2 cellular contexts compared by ENCODE assay signal in the genomic region with DNA sequence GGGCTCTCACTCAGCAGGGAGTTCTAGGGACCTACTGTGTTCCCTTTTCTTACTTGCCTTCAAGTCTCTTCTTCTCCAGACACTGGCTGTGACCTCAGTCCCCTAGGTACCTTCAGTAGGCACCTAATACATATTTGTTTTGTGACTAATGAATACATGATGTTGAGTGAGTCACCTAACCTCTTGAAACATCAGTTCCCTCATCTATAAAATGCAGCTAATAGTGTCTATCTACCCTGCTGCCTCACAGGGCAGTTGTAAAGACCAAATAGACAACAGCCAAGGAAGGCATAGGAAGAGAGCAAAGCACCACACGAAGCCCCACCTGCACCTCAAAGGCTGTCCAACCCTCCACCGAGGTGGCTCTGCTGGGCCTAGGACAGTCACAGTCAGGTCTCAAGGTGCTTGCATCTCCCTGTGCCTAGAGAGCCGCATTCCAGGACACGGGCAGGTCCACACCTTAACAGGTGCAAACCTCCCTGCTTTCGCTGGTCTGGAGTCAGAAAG.
A peak's percentile ranks its signal among the peaks of the same experiment; 100 is the strongest.
TF ChIP-seq lines count a peak whose summit lies in the region.

No MANE protein-coding gene starts in this region.

TF ChIP-seq in HCT116, 20 proteins besides CTCF, POLR2A, EP300 and RAD21:
- TF ChIP-seq TCF7L2 (IDR thresholded peaks at IDR 0.05; ENCODE audit: borderline replicate concordance, extremely low read depth, insufficient read depth, insufficient read length) (no peak), FOSL1 (IDR thresholded peaks at IDR 0.05; ENCODE audit: low read depth) (peak; percentile 93), JUND (IDR thresholded peaks at IDR 0.05) (peak; percentile 91), CEBPB (IDR thresholded peaks at IDR 0.05; ENCODE audit: low read depth) (peak; percentile 19; the same call in 1 of the 2 replicates), ZNF274 (IDR thresholded peaks at IDR 0.05; ENCODE audit: low read depth, low read length) (no peak), SP1 (IDR thresholded peaks at IDR 0.05; ENCODE audit: low read depth) (peak; percentile 66), POLR2AphosphoS5 (IDR thresholded peaks at IDR 0.05; ENCODE audit: low read depth, low read length) (no peak), ELF1 (IDR thresholded peaks at IDR 0.05; ENCODE audit: borderline replicate concordance, low read depth) (no peak), EGR1 (IDR thresholded peaks at IDR 0.05; ENCODE audit: low read depth) (no peak), ZFX (IDR thresholded peaks at IDR 0.05) (no peak), CBX3 (IDR thresholded peaks at IDR 0.05; ENCODE audit: low read depth) (peak; percentile 71; the same call in 1 of the 2 replicates), EZH2 (IDR thresholded peaks at IDR 0.05) (no peak), SRF (IDR thresholded peaks at IDR 0.05; ENCODE audit: low read depth) (no peak), EZH2phosphoT487 (IDR thresholded peaks at IDR 0.05; ENCODE audit: borderline replicate concordance) (no peak), YY1 (IDR thresholded peaks at IDR 0.05; ENCODE audit: extremely low read depth, insufficient replicate concordance, low read depth, low read length) (no peak), SIN3A (IDR thresholded peaks at IDR 0.05; ENCODE audit: low read depth) (no peak)
- TF ChIP-seq, protein P1, sequence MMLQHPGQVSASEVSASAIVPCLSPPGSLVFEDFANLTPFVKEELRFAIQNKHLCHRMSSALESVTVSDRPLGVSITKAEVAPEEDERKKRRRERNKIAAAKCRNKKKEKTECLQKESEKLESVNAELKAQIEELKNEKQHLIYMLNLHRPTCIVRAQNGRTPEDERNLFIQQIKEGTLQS (IDR thresholded peaks at IDR 0.05) = no peak
- TF ChIP-seq, protein P2, sequence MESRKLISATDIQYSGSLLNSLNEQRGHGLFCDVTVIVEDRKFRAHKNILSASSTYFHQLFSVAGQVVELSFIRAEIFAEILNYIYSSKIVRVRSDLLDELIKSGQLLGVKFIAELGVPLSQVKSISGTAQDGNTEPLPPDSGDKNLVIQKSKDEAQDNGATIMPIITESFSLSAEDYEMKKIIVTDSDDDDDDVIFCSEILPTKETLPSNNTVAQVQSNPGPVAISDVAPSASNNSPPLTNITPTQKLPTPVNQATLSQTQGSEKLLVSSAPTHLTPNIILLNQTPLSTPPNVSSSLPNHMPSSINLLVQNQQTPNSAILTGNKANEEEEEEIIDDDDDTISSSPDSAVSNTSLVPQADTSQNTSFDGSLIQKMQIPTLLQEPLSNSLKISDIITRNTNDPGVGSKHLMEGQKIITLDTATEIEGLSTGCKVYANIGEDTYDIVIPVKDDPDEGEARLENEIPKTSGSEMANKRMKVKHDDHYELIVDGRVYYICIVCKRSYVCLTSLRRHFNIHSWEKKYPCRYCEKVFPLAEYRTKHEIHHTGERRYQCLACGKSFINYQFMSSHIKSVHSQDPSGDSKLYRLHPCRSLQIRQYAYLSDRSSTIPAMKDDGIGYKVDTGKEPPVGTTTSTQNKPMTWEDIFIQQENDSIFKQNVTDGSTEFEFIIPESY (IDR thresholded peaks at IDR 0.05; ENCODE audit: extremely low read depth, insufficient replicate concordance, low read length) = no peak
- TF ChIP-seq, protein P3, sequence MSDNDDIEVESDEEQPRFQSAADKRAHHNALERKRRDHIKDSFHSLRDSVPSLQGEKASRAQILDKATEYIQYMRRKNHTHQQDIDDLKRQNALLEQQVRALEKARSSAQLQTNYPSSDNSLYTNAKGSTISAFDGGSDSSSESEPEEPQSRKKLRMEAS (IDR thresholded peaks at IDR 0.05) = peak; percentile 27; the same call in 1 of the 2 replicates
- TF ChIP-seq, protein P4, sequence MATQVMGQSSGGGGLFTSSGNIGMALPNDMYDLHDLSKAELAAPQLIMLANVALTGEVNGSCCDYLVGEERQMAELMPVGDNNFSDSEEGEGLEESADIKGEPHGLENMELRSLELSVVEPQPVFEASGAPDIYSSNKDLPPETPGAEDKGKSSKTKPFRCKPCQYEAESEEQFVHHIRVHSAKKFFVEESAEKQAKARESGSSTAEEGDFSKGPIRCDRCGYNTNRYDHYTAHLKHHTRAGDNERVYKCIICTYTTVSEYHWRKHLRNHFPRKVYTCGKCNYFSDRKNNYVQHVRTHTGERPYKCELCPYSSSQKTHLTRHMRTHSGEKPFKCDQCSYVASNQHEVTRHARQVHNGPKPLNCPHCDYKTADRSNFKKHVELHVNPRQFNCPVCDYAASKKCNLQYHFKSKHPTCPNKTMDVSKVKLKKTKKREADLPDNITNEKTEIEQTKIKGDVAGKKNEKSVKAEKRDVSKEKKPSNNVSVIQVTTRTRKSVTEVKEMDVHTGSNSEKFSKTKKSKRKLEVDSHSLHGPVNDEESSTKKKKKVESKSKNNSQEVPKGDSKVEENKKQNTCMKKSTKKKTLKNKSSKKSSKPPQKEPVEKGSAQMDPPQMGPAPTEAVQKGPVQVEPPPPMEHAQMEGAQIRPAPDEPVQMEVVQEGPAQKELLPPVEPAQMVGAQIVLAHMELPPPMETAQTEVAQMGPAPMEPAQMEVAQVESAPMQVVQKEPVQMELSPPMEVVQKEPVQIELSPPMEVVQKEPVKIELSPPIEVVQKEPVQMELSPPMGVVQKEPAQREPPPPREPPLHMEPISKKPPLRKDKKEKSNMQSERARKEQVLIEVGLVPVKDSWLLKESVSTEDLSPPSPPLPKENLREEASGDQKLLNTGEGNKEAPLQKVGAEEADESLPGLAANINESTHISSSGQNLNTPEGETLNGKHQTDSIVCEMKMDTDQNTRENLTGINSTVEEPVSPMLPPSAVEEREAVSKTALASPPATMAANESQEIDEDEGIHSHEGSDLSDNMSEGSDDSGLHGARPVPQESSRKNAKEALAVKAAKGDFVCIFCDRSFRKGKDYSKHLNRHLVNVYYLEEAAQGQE (IDR thresholded peaks at IDR 0.05; ENCODE audit: low read depth) = no peak

TF ChIP-seq in HepG2, 621 proteins besides CTCF, POLR2A, EP300 and RAD21 (continues in another document):
- TF ChIP-seq ZNF570 (CRISPR knock-in tag; IDR thresholded peaks at IDR 0.05; ENCODE audit: borderline replicate concordance) = no peak
- TF ChIP-seq, protein P5, sequence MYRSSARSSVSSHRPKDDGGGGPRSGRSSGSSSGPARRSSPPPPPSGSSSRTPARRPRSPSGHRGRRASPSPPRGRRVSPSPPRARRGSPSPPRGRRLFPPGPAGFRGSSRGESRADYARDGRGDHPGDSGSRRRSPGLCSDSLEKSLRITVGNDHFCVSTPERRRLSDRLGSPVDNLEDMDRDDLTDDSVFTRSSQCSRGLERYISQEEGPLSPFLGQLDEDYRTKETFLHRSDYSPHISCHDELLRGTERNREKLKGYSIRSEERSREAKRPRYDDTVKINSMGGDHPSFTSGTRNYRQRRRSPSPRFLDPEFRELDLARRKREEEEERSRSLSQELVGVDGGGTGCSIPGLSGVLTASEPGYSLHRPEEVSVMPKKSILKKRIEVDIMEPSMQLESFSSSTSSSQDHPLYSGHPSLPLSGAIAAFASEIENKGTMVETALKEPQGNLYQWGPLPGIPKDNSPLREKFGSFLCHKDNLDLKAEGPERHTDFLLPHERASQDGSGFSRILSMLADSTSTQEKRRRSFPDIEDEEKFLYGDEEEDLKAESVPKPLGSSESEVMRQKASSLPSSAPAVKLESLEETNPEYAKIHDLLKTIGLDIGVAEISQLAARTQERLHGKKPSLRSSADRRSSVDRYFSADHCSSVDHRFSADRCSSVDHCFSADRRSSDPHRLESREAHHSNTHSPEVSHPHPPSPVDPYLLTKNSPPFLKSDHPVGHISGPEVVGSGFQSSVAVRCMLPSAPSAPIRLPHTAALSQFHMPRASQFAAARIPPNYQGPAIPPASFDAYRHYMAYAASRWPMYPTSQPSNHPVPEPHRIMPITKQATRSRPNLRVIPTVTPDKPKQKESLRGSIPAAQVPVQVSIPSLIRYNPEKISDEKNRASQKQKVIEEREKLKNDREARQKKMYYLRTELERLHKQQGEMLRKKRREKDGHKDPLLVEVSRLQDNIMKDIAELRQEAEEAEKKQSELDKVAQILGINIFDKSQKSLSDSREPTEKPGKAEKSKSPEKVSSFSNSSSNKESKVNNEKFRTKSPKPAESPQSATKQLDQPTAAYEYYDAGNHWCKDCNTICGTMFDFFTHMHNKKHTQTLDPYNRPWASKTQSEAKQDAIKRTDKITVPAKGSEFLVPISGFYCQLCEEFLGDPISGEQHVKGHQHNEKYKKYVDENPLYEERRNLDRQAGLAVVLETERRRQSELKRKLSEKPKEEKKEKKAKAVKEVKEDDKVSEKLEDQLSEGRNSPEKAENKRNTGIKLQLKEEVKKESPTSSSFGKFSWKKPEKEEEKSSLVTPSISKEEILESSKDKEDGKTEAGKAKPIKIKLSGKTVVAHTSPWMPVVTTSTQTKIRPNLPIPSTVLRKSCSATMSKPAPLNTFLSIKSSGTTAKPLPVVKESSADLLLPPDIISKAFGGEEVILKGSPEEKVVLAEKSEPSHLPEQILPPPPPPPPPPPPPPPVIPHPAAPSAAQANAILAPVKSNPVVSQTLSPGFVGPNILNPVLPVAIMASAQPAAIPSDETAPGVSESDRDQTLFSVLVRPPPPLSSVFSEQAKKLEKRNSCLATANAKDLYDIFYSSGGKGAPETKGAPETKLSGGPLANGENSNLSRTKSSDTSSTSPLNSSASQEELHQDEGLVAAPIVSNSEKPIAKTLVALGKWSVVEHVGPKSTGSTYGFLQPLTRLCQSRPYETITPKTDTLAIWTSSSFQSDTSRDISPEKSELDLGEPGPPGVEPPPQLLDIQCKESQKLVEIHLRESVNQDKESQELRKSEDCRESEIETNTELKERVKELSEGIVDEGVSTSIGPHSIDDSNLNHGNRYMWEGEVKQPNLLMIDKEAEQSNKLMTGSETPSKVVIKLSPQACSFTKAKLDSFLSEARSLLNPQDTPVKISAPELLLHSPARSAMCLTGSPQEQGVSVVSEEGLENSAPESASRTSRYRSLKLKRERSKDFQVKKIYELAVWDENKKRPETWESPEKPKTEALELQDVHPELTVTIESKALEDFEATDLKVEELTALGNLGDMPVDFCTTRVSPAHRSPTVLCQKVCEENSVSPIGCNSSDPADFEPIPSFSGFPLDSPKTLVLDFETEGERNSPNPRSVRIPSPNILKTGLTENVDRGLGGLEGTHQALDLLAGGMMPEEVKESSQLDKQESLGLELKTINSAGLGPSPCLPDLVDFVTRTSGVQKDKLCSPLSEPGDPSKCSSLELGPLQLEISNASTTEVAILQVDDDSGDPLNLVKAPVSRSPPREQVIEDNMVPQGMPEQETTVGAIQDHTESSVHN (CRISPR knock-in tag; IDR thresholded peaks at IDR 0.05) = no peak
- no peak for TF ChIP-seq FOXP1 (IDR thresholded peaks at IDR 0.05)
- TF ChIP-seq FOXP1 (CRISPR knock-in tag; IDR thresholded peaks at IDR 0.05) = no peak
- TF ChIP-seq MYNN (CRISPR knock-in tag; IDR thresholded peaks at IDR 0.05; ENCODE audit: low read depth) = no peak
- no peak for TF ChIP-seq SKI (IDR thresholded peaks at IDR 0.05; ENCODE audit: partially characterized antibody)
- 0 out of 2 replicates have a peak, but pooled peaks have one; percentile 17 for TF ChIP-seq SAP130 (CRISPR knock-in tag; IDR thresholded peaks at IDR 0.05; ENCODE audit: low read depth)
- TF ChIP-seq ARHGAP35 (CRISPR knock-in tag; IDR thresholded peaks at IDR 0.05; ENCODE audit: borderline replicate concordance) = no peak
- TF ChIP-seq NAIF1 (CRISPR knock-in tag; IDR thresholded peaks at IDR 0.05; ENCODE audit: borderline replicate concordance) = no peak
- TF ChIP-seq, protein P6, sequence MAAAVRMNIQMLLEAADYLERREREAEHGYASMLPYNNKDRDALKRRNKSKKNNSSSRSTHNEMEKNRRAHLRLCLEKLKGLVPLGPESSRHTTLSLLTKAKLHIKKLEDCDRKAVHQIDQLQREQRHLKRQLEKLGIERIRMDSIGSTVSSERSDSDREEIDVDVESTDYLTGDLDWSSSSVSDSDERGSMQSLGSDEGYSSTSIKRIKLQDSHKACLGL (CRISPR knock-in tag; IDR thresholded peaks at IDR 0.05) = no peak
- TF ChIP-seq CREB1 (IDR thresholded peaks at IDR 0.05) = no peak
- TF ChIP-seq CREB1 (CRISPR knock-in tag; IDR thresholded peaks at IDR 0.05) = no peak
- TF ChIP-seq SMARCC2 (IDR thresholded peaks at IDR 0.05) = no peak
- TF ChIP-seq ERF (CRISPR knock-in tag; IDR thresholded peaks at IDR 0.05) = no peak
- peak; percentile 69 for TF ChIP-seq FOXA3 (CRISPR knock-in tag; IDR thresholded peaks at IDR 0.05)
- TF ChIP-seq NFIB (CRISPR knock-in tag; IDR thresholded peaks at IDR 0.05; ENCODE audit: borderline replicate concordance) = no peak
- peak; percentile 87 for TF ChIP-seq FOSL2 (CRISPR knock-in tag; IDR thresholded peaks at IDR 0.05)
- TF ChIP-seq AKAP8 (CRISPR knock-in tag; IDR thresholded peaks at IDR 0.05) = no peak
- TF ChIP-seq ZNF468 (CRISPR knock-in tag; IDR thresholded peaks at IDR 0.05) = no peak
- no peak for TF ChIP-seq POLR2AphosphoS2 (IDR thresholded peaks at IDR 0.05; ENCODE audit: low read depth, low read length)
- TF ChIP-seq ZNF251 (CRISPR knock-in tag; IDR thresholded peaks at IDR 0.05) = no peak
- no peak for TF ChIP-seq PITX1 (CRISPR knock-in tag; IDR thresholded peaks at IDR 0.05)
- TF ChIP-seq, protein P7, sequence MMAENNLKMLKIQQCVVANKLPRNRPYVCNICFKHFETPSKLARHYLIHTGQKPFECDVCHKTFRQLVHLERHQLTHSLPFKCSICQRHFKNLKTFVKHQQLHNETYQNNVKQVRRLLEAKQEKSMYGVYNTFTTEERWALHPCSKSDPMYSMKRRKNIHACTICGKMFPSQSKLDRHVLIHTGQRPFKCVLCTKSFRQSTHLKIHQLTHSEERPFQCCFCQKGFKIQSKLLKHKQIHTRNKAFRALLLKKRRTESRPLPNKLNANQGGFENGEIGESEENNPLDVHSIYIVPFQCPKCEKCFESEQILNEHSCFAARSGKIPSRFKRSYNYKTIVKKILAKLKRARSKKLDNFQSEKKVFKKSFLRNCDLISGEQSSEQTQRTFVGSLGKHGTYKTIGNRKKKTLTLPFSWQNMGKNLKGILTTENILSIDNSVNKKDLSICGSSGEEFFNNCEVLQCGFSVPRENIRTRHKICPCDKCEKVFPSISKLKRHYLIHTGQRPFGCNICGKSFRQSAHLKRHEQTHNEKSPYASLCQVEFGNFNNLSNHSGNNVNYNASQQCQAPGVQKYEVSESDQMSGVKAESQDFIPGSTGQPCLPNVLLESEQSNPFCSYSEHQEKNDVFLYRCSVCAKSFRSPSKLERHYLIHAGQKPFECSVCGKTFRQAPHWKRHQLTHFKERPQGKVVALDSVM (CRISPR knock-in tag; IDR thresholded peaks at IDR 0.05) = no peak
- TF ChIP-seq ZNF24 (IDR thresholded peaks at IDR 0.05) = peak; percentile 81
- TF ChIP-seq SOX5 (CRISPR knock-in tag; IDR thresholded peaks at IDR 0.05; ENCODE audit: borderline replicate concordance) = no peak
- TF ChIP-seq REPIN1 (CRISPR knock-in tag; IDR thresholded peaks at IDR 0.05; ENCODE audit: borderline replicate concordance, low read depth) = no peak
- TF ChIP-seq BORCS8-MEF2B (CRISPR knock-in tag; IDR thresholded peaks at IDR 0.05) = no peak
- no peak for TF ChIP-seq NFYC (CRISPR knock-in tag; IDR thresholded peaks at IDR 0.05)
- TF ChIP-seq ZSCAN20 (CRISPR knock-in tag; IDR thresholded peaks at IDR 0.05; ENCODE audit: borderline replicate concordance) = no peak
- TF ChIP-seq ZNF557 (CRISPR knock-in tag; IDR thresholded peaks at IDR 0.05) = no peak
- peak; percentile 42; the same call in 1 of the 2 replicates for TF ChIP-seq FOSL1 (CRISPR knock-in tag; IDR thresholded peaks at IDR 0.05; ENCODE audit: borderline replicate concordance)
- TF ChIP-seq, protein P8, sequence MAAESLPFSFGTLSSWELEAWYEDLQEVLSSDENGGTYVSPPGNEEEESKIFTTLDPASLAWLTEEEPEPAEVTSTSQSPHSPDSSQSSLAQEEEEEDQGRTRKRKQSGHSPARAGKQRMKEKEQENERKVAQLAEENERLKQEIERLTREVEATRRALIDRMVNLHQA (CRISPR knock-in tag; IDR thresholded peaks at IDR 0.05) = no peak
- TF ChIP-seq ZKSCAN8 (CRISPR knock-in tag; IDR thresholded peaks at IDR 0.05; ENCODE audit: borderline replicate concordance) = 0 out of 2 replicates have a peak, but pooled peaks have one; percentile 12
